In genomic region chr20:50800986-50801746, GRCh38 we compare ENCODE assay signal across 8 cellular contexts. TPM values are rescaled to one million over a fixed set of nuclear protein-coding genes. Genes with fewer than 3 reads are reported as not detected.
DNase-seq lines count a peak whose midpoint lies in the region; ATAC-seq, FAIRE-seq and TF ChIP-seq lines count a peak whose summit lies in the region.
"Not testable (repeated sequence)": the region's sequence is repeated elsewhere in the genome, so short reads cannot be mapped to it uniquely, and the experiment has no call there.

No MANE protein-coding gene starts in this region.

- H3K27ac Mint-ChIP-seq in CD8-positive, alpha-beta T cell, result peak overlapping the region; percentile 30
- peak overlapping the region; percentile 66 for H3K27ac Mint-ChIP-seq in activated B cell treated with CpG ODN at 0.5 μM for 24 hours
- H3K27ac Mint-ChIP-seq in naive B cell, result peak overlapping the region in 4 of 6 donors; percentile 36 to 92 (median 68)
- peak overlapping the region; percentile 68 for H3K27ac Mint-ChIP-seq in stimulated activated naive B cell treated with anti-CD40 and anti-IgM and Interleukin-4, amounts not matched to agents 10 μg/mL and 1 μg/mL and 100 μg/mL, for 72 hours

- DNase-seq in CD8-positive, alpha-beta T cell; activated B cell treated with CpG ODN at 0.5 μM for 24 hours; K562 (ENCODE audit: extremely low read depth in 1 of 4, low spot score in 3 of 4); naive B cell; stimulated activated naive B cell treated with anti-CD40 and anti-IgM and Interleukin-4, amounts not matched to agents 10 μg/mL and 1 μg/mL and 100 μg/mL, for 72 hours: not testable (repeated sequence)
- DNase-seq in posterior vena cava (ENCODE audit: low spot score), result peak; percentile 70

- not testable (repeated sequence) for H3F3A ChIP-seq in OCI-LY1 (ENCODE audit: insufficient read depth, low read length)

- H3K9me2 ChIP-seq in OCI-LY1 (ENCODE audit: low read depth, low read length), result not testable (repeated sequence)

- peaks cover 28% of the 10 kb centered on the region for H3K4me1 ChIP-seq in CD8-positive, alpha-beta T cell (ENCODE audit: insufficient read depth, low read length)
- H3K4me1 ChIP-seq in HEK293 (ENCODE audit: control insufficient read depth, insufficient read depth, low read length); K562 (replicated peaks in 1 of 2; ENCODE audit: control insufficient read depth in 2 of 2, insufficient read depth in 2 of 2, low read length in 2 of 2): not testable (repeated sequence)
- peaks cover 93% of the 10 kb centered on the region for H3K4me1 ChIP-seq in OCI-LY1 (ENCODE audit: insufficient read depth, low read length, severe bottlenecking)

- H3K27ac ChIP-seq in CD8-positive, alpha-beta T cell (ENCODE audit: low read depth, low read length); HEK293 (ENCODE audit: extremely low read depth, low read depth, low read length); K562 (ENCODE audit: extremely low read depth, low read depth, low read length): not testable (repeated sequence)
- H3K27ac ChIP-seq in OCI-LY1 (ENCODE audit: low read depth, low read length, poor library complexity, severe bottlenecking), result peak overlapping the region; percentile 99

- not testable (repeated sequence) for H3K9me3 Mint-ChIP-seq in CD8-positive, alpha-beta T cell; activated B cell treated with CpG ODN at 0.5 μM for 24 hours; naive B cell; stimulated activated naive B cell treated with anti-CD40 and anti-IgM and Interleukin-4, amounts not matched to agents 10 μg/mL and 1 μg/mL and 100 μg/mL, for 72 hours

- H3K27me3 ChIP-seq in CD8-positive, alpha-beta T cell (ENCODE audit: insufficient read depth, low read length); OCI-LY1 (ENCODE audit: insufficient read depth, low read length): not testable (repeated sequence)
- peaks cover 6 to 25% of the 10 kb centered on the region in 2 experiments; a peak in 3 of 5 replicates for H3K27me3 ChIP-seq in K562 (ENCODE audit: control insufficient read depth in 2 of 2, insufficient read depth in 2 of 2, low read length in 2 of 2)

- H3K36me3 ChIP-seq in CD8-positive, alpha-beta T cell (ENCODE audit: insufficient read depth, low read length); HEK293 (ENCODE audit: control insufficient read depth in 2 of 2, insufficient read depth in 1 of 2, low read length in 2 of 2); OCI-LY1 (ENCODE audit: insufficient read depth, low read length); K562 (ENCODE audit: control insufficient read depth, insufficient read depth, low read length): not testable (repeated sequence)

- BruUV-seq in K562 (replicated peaks; lab: Mats Ljungman, UMichigan), result not testable (repeated sequence)

- POLR2A ChIA-PET in CD8-positive, alpha-beta T cell (lab: Charles Lee); HEK293 (lab: Yijun Ruan, JAX): not testable (repeated sequence)
- POLR2A ChIA-PET in activated B cell treated with CpG ODN at 0.5 μM for 24 hours (lab: Charles Lee) (interaction anchor here (0.5 to 3.2 kb wide), 6 partner anchors 9 to 857 kb away, joined by 7 to 43 read pairs (median 14); partner anchors contain the start of gene ADNP), K562 (lab: Yijun Ruan, JAX) (interaction anchor here (0.6 to 0.7 kb wide), 2 partner anchors 21 to 120 kb away, joined by 3 read pairs; no protein-coding TSS in a partner anchor)

- TF ChIP-seq RAD21 in K562 (CRISPR knock-in tag; conservative IDR thresholded peaks at IDR 0.05 in 1 of 2, IDR thresholded peaks at IDR 0.05 in 1 of 2), result not testable (repeated sequence)

- intact Hi-C loops in CD8-positive, alpha-beta T cell (cut with DNase I, micrococcal nuclease); activated B cell treated with CpG ODN at 0.5 μM for 24 hours (cut with micrococcal nuclease); K562 (cut with micrococcal nuclease); posterior vena cava (cut with DNase I): not testable (repeated sequence)

- FAIRE-seq in K562 (lab: Jason Lieb, UNC), result not testable (repeated sequence)

- TF ChIP-seq CTCF in CD8-positive, alpha-beta T cell (IDR thresholded peaks at IDR 0.05); HEK293 (tag by site-specific recombination; IDR thresholded peaks at IDR 0.05); OCI-LY1 (IDR thresholded peaks at IDR 0.05; ENCODE audit: low read length); activated B cell treated with CpG ODN at 0.5 μM for 24 hours (IDR thresholded peaks at IDR 0.05); K562 (IDR thresholded peaks at IDR 0.05 in 2 of 3, conservative IDR thresholded peaks at IDR 0.05 in 1 of 3; ENCODE audit: insufficient read depth in 2 of 3, low read depth in 1 of 3, low read length in 3 of 3): not testable (repeated sequence)

- not testable (repeated sequence) for TF ChIP-seq POLR2A in K562 (conservative IDR thresholded peaks at IDR 0.05)

- not testable (repeated sequence) for TF ChIP-seq EP300 in K562 (IDR thresholded peaks at IDR 0.05; ENCODE audit: low read length)

- H3K27me3 Mint-ChIP-seq in CD8-positive, alpha-beta T cell (ENCODE audit: low read depth); activated B cell treated with CpG ODN at 0.5 μM for 24 hours; naive B cell; stimulated activated naive B cell treated with anti-CD40 and anti-IgM and Interleukin-4, amounts not matched to agents 10 μg/mL and 1 μg/mL and 100 μg/mL, for 72 hours: not testable (repeated sequence)

- not testable (repeated sequence) for H3K9me3 ChIP-seq in CD8-positive, alpha-beta T cell (ENCODE audit: low read length); HEK293 (ENCODE audit: control insufficient read depth, insufficient read depth, low read depth, low read length); OCI-LY1 (ENCODE audit: low read length); K562 (replicated peaks; ENCODE audit: control insufficient read depth, insufficient read depth, low read depth, low read length)

- peaks cover 11% of the 10 kb centered on the region for H3K79me2 ChIP-seq in OCI-LY1 (ENCODE audit: insufficient read depth, low read length)
- not testable (repeated sequence) for H3K79me2 ChIP-seq in K562 (ENCODE audit: control insufficient read depth, insufficient read depth, low read length)

- H3K4me3 Mint-ChIP-seq in CD8-positive, alpha-beta T cell; activated B cell treated with CpG ODN at 0.5 μM for 24 hours; stimulated activated naive B cell treated with anti-CD40 and anti-IgM and Interleukin-4, amounts not matched to agents 10 μg/mL and 1 μg/mL and 100 μg/mL, for 72 hours: not testable (repeated sequence)
- H3K4me3 Mint-ChIP-seq in naive B cell, result peak overlapping the region in 3 of 8 donors; percentile 5 to 29 (median 25)

- H2AFZ ChIP-seq in OCI-LY1 (ENCODE audit: low read length); K562 (ENCODE audit: low read depth, low read length): not testable (repeated sequence)

- peaks cover 49% of the 10 kb centered on the region for H3K4me1 Mint-ChIP-seq in CD8-positive, alpha-beta T cell (ENCODE audit: low read depth)
- peaks cover 75% of the 10 kb centered on the region for H3K4me1 Mint-ChIP-seq in activated B cell treated with CpG ODN at 0.5 μM for 24 hours
- H3K4me1 Mint-ChIP-seq in naive B cell, result peaks cover 42 to 76% (median 59%) of the 10 kb centered on the region in 3 donors
- peaks cover 38 to 58% of the 10 kb centered on the region in 2 donors for H3K4me1 Mint-ChIP-seq in stimulated activated naive B cell treated with anti-CD40 and anti-IgM and Interleukin-4, amounts not matched to agents 10 μg/mL and 1 μg/mL and 100 μg/mL, for 72 hours

- H3K4me2 ChIP-seq in OCI-LY1 (ENCODE audit: low read length), result peak overlapping the region; percentile 66; the same call in 1 of the 2 replicates
- not testable (repeated sequence) for H3K4me2 ChIP-seq in K562 (ENCODE audit: insufficient read depth, low read length)

- not testable (repeated sequence) for H3K4me3 ChIP-seq in CD8-positive, alpha-beta T cell (ENCODE audit: low read depth, low read length); HEK293 (ENCODE audit: low read depth, low read length); OCI-LY1 (ENCODE audit: low read depth, low read length, poor library complexity, severe bottlenecking); K562

- in situ Hi-C loops in K562 (cut with MboI), result not testable (repeated sequence)

- H3K9me1 ChIP-seq in K562 (ENCODE audit: control insufficient read depth, insufficient read depth, low read length), result not testable (repeated sequence)

- CTCF ChIA-PET in CD8-positive, alpha-beta T cell (lab: Charles Lee), result interaction anchor here (2.4 kb wide), 1 partner anchor 128 kb away, joined by 9 read pairs; no protein-coding TSS in a partner anchor
- CTCF ChIA-PET in HEK293 (lab: Yijun Ruan, JAX); activated B cell treated with CpG ODN at 0.5 μM for 24 hours (lab: Charles Lee); K562 (lab: Yijun Ruan, JAX; ENCODE audit: low intra/inter-chr PET ratio): not testable (repeated sequence)

- H3K9ac ChIP-seq in OCI-LY1 (ENCODE audit: low read length); K562 (ENCODE audit: insufficient read depth in 1 of 2, low read depth in 2 of 2, low read length in 2 of 2): not testable (repeated sequence)

- H4K20me1 ChIP-seq in OCI-LY1 (ENCODE audit: insufficient read depth, low read length); K562 (replicated peaks; ENCODE audit: control insufficient read depth, insufficient read depth, low read length): not testable (repeated sequence)

- H3K36me3 Mint-ChIP-seq in CD8-positive, alpha-beta T cell, result peaks cover 21% of the 10 kb centered on the region
- peaks cover 21% of the 10 kb centered on the region for H3K36me3 Mint-ChIP-seq in activated B cell treated with CpG ODN at 0.5 μM for 24 hours (ENCODE audit: low read depth)
- not testable (repeated sequence) for H3K36me3 Mint-ChIP-seq in naive B cell
- peaks cover 6 to 11% of the 10 kb centered on the region in 2 donors for H3K36me3 Mint-ChIP-seq in stimulated activated naive B cell treated with anti-CD40 and anti-IgM and Interleukin-4, amounts not matched to agents 10 μg/mL and 1 μg/mL and 100 μg/mL, for 72 hours

- WGBS in K562 (ENCODE audit: insufficient coverage, low coverage, missing lambda C conversion rate), result 15% methylated on average over 13 of the region's 13 CpGs

- ATAC-seq in CD8-positive, alpha-beta T cell; activated B cell treated with CpG ODN at 0.5 μM for 24 hours (ENCODE audit: low read depth); K562; naive B cell (ENCODE audit: low read depth in 2 of 2); stimulated activated naive B cell treated with anti-CD40 and anti-IgM and Interleukin-4, amounts not matched to agents 10 μg/mL and 1 μg/mL and 100 μg/mL, for 72 hours (replicated peaks): not testable (repeated sequence)

RNA-seq across cellular contexts. Expression of gene BCAS4, which starts 6.3 kb away (rescaled TPM):
- 10 to 100 TPM; 29.4 to 32.3 TPM for total RNA-seq in CD8-positive, alpha-beta T cell
- 43.2 and 46.7 TPM in 2 replicates for total RNA-seq in activated B cell treated with CpG ODN at 0.5 μM for 24 hours
- 2.3 and 2.5 TPM in 2 replicates for total RNA-seq in K562 (2011; cell fraction: chromatin; rRNA removed; ENCODE audit: low replicate concordance)
- 0.26 and 1.0 TPM in 2 replicates for total RNA-seq in K562 (2011; cell fraction: nucleolus; rRNA removed)
- 1.8 and 2.7 TPM in 2 replicates for total RNA-seq in K562 (2011; cell fraction: nucleoplasm; rRNA removed)
- 2.3 and 2.9 TPM in 2 replicates for total RNA-seq in K562 (2014; rRNA removed)
- total RNA-seq in K562 (2014; rRNA removed; fragmentation: Illumina TruSeq; extraction: Trizol), result 0.47 and 0.64 TPM in 2 replicates
- 0.34 and 0.36 TPM in 2 replicates for total RNA-seq in K562 (2015; rRNA removed; fragmentation: Illumina TruSeq; extraction: Trizol)
- total RNA-seq in K562 (2021), result 1.5 and 2.0 TPM in 2 replicates
- polyA plus RNA-seq in K562 (2011; rRNA removed), result 0.65 and 1.1 TPM in 2 replicates
- polyA plus RNA-seq in K562 (2011; cell fraction: cytosol; rRNA removed), result 1.2 and 2.1 TPM in 2 replicates
- polyA plus RNA-seq in K562 (2011; cell fraction: nucleus; rRNA removed), result 0.27 and 0.70 TPM in 2 replicates
- polyA plus RNA-seq in K562 (2012), result 0.87 and 1.4 TPM in 2 replicates
- 0.25 and 1.5 TPM in 2 replicates for polyA plus RNA-seq in K562 (2014; fragmentation: Illumina TruSeq; extraction: Trizol)
- under 1 TPM; 0.15 to 0.20 TPM for polyA plus RNA-seq in K562 (2014; fragmentation: Nextera tagmentation; extraction: Ambion mirVana)
- polyA plus RNA-seq in K562 (2014; rRNA removed), result 0.40 and 2.1 TPM in 2 replicates
- 0.06 and 0.63 TPM in 2 replicates for polyA minus RNA-seq in K562 (2011; rRNA and poly(A)+ RNA removed)
- not detected in 2 replicates for polyA minus RNA-seq in K562 (2011; cell fraction: cytosol; rRNA and poly(A)+ RNA removed)
- 0.22 and 1.2 TPM in 2 replicates for polyA minus RNA-seq in K562 (2011; cell fraction: nucleus; rRNA and poly(A)+ RNA removed)
- polyA plus RNA-seq in naive B cell (ENCODE audit: low read depth in 6 of 6), result 10 to 100 TPM; 62.1 to 82.2 (median 70.3) TPM
- total RNA-seq in posterior vena cava, result 1 to 10 TPM; 2.1 to 2.7 TPM

Comparison
In these comparisons a context has a peak if more than half of its experiments do, and no peak if none do; other contexts are left out.
1. RNA of gene BCAS4, which starts 6.3 kb away (total RNA-seq): 43.2 to 46.7 TPM in activated B cell treated with CpG ODN at 0.5 μM for 24 hours and 29.4 to 32.3 TPM in CD8-positive, alpha-beta T cell; 2.1 to 2.7 TPM in posterior vena cava and 0.26 to 2.9 TPM in K562; every median in the first group is over 4 times any median in the second.
2. Peak in every context shown above with its lines, with median percentiles within 50 percentile points of each other: H3K27ac Mint-ChIP-seq.